In genomic region chr13:34076943-34077703, GRCh38 we compare ENCODE assay signal across 8 cellular contexts.
DNase-seq lines count a peak whose midpoint lies in the region; ATAC-seq and TF ChIP-seq lines count a peak whose summit lies in the region.

No MANE protein-coding gene starts in this region.

- DNase-seq in AML-193 (lab: John Stamatoyannopoulos, UW): peak; percentile 10 to 41
- peak; percentile 7 for DNase-seq in HCT116 (ENCODE audit: low read depth, low spot score)
- DNase-seq in RWPE2 (ENCODE audit: low spot score): no peak
- DNase-seq in left cardiac atrium: no peak
- DNase-seq in thoracic aorta (ENCODE audit: low spot score): no peak
- DNase-seq in activated T-cell treated with anti-CD3 and anti-CD28 coated beads, Interleukin-2, amount 50 U/mL, for 1 hour: no peak
- DNase-seq in aorta: no peak

- H3K9me3 ChIP-seq in HCT116 (ENCODE audit: control insufficient read depth in 1 of 2, insufficient read depth in 1 of 2, low read depth in 1 of 2, low read length in 2 of 2) (no peaks in the 10 kb centered on the region), RWPE2 (ENCODE audit: severe bottlenecking) (no peaks in the 10 kb centered on the region), thoracic aorta (peaks cover 10% of the 10 kb centered on the region), aorta (ENCODE audit: control insufficient read depth, low read length) (no peaks in the 10 kb centered on the region)

- H3K4me3 ChIP-seq in HCT116 (replicated peaks in 1 of 2; ENCODE audit: low read depth in 1 of 2, low read length in 2 of 2) (no peak overlapping the region), RWPE2 (ENCODE audit: severe bottlenecking) (no peak overlapping the region), thoracic aorta (no peak overlapping the region), aorta (ENCODE audit: low read length in 2 of 2) (no peak overlapping the region)

- BruUV-seq in HCT116 (replicated peaks; lab: Mats Ljungman, UMichigan): no TSS peak

- H3K27ac ChIP-seq in HCT116 (ENCODE audit: low read depth, low read length): no peak overlapping the region
- H3K27ac ChIP-seq in RWPE2 (ENCODE audit: poor library complexity, severe bottlenecking): no peak overlapping the region
- no peak overlapping the region for H3K27ac ChIP-seq in thoracic aorta
- no peak overlapping the region for H3K27ac ChIP-seq in aorta (ENCODE audit: low read depth in 1 of 2, low read length in 2 of 2)

- peak; percentile 54 to 73 (median 64); a peak in 5 of 6 replicates for TF ChIP-seq CTCF in HCT116 (IDR thresholded peaks at IDR 0.05 in 2 of 3, conservative IDR thresholded peaks at IDR 0.05 in 1 of 3; ENCODE audit: borderline replicate concordance in 1 of 3, insufficient read depth in 1 of 3, low read depth in 2 of 3, low read length in 2 of 3)
- peak; percentile 81 for TF ChIP-seq CTCF in RWPE2 (IDR thresholded peaks at IDR 0.05; ENCODE audit: poor library complexity, severe bottlenecking)
- peak; percentile 35 for TF ChIP-seq CTCF in thoracic aorta (IDR thresholded peaks at IDR 0.05)

- H3K36me3 ChIP-seq in HCT116 (ENCODE audit: control insufficient read depth in 1 of 2, insufficient read depth in 2 of 2, low read length in 2 of 2) (no peaks in the 10 kb centered on the region), RWPE2 (ENCODE audit: low read depth) (no peaks in the 10 kb centered on the region), thoracic aorta (no peaks in the 10 kb centered on the region), aorta (ENCODE audit: control insufficient read depth in 1 of 2, insufficient read depth in 2 of 2, low read length in 1 of 2) (no peaks in the 10 kb centered on the region)

- CTCF ChIA-PET in HCT116 (lab: Charles Lee): interaction anchor here (0.7 to 1.9 kb wide), 12 partner anchors 11 to 316 kb away, joined by 3 to 18 read pairs (median 3); no protein-coding TSS in a partner anchor

- H3K4me2 ChIP-seq in HCT116 (ENCODE audit: low read length): peak overlapping the region; percentile 30

- H3K9ac ChIP-seq in HCT116 (ENCODE audit: low read length): no peak overlapping the region

- TF ChIP-seq RAD21 in HCT116 (IDR thresholded peaks at IDR 0.05; ENCODE audit: low read depth): peak; percentile 81

- H3K79me2 ChIP-seq in HCT116 (ENCODE audit: insufficient read depth, low read length): no peaks in the 10 kb centered on the region

- no peaks in the 10 kb centered on the region for H3K4me1 ChIP-seq in HCT116 (ENCODE audit: control insufficient read depth in 1 of 2, insufficient read depth in 2 of 2, low read length in 2 of 2)
- no peaks in the 10 kb centered on the region for H3K4me1 ChIP-seq in RWPE2 (ENCODE audit: insufficient read depth, poor library complexity, severe bottlenecking)
- H3K4me1 ChIP-seq in thoracic aorta (ENCODE audit: control insufficient read depth in 1 of 2, low read depth in 2 of 2): peaks cover 0 to 9% of the 10 kb centered on the region in 2 donors
- H3K4me1 ChIP-seq in aorta (ENCODE audit: control insufficient read depth in 1 of 2, insufficient read depth in 2 of 2, low read length in 2 of 2): peaks cover 0 to 6% of the 10 kb centered on the region in 2 donors

- H3K27me3 ChIP-seq in HCT116 (ENCODE audit: insufficient read depth, low read length): no peaks in the 10 kb centered on the region
- no peaks in the 10 kb centered on the region for H3K27me3 ChIP-seq in RWPE2 (ENCODE audit: insufficient read depth, poor library complexity, severe bottlenecking)
- H3K27me3 ChIP-seq in thoracic aorta (replicated peaks; ENCODE audit: insufficient read depth): no peaks in the 10 kb centered on the region
- H3K27me3 ChIP-seq in aorta (ENCODE audit: control insufficient read depth in 1 of 2, insufficient read depth in 2 of 2, low read length in 1 of 2): no peaks in the 10 kb centered on the region

- RAD21 ChIA-PET in HCT116 (lab: Charles Lee; ENCODE audit: low non-redundant PET in 1 of 2, low total read pairs in 2 of 2, uncharacterized antibody in 2 of 2, unreplicated experiment in 2 of 2): interaction anchor here (1.0 to 1.3 kb wide), 2 partner anchors 79 to 147 kb away, joined by 3 to 4 read pairs; no protein-coding TSS in a partner anchor

- intact Hi-C loops in HCT116 (cut with micrococcal nuclease): loop anchor here (1.0 to 5.0 kb wide), 4 partner anchors 146 to 1080 kb away; no protein-coding TSS in a partner anchor
- intact Hi-C loops in left cardiac atrium (cut with DNase I): loop anchor here in 1 of 2 donors (1.0 to 5.0 kb wide), 3 partner anchors 146 to 1085 kb away; no protein-coding TSS in a partner anchor
- intact Hi-C loops in aorta (cut with DNase I): no loop called here

- no peak overlapping the region for H2AFZ ChIP-seq in HCT116 (ENCODE audit: low read depth, low read length, poor library complexity, severe bottlenecking)

- no peaks in the 10 kb centered on the region for H3K9me2 ChIP-seq in HCT116 (ENCODE audit: insufficient read depth)

- POLR2A ChIA-PET in HCT116 (lab: Charles Lee): no interaction called here

- no peaks in the 10 kb centered on the region for H4K20me1 ChIP-seq in HCT116 (ENCODE audit: insufficient read depth)

- TF ChIP-seq POLR2A in HCT116 (IDR thresholded peaks at IDR 0.05; ENCODE audit: borderline replicate concordance, extremely low read depth, insufficient read depth, insufficient read length): no peak

- 37 to 45% methylated on average over 4 of the region's 4 CpGs for WGBS in aorta, 2 donors

- ATAC-seq in HCT116: peak; percentile 68
- ATAC-seq in RWPE2 (ENCODE audit: low read depth): no peak; the same call in 2 of the 3 replicates
- peak; percentile 26 to 44 for ATAC-seq in left cardiac atrium
- ATAC-seq in thoracic aorta (ENCODE audit: insufficient number of reproducible peaks, low FRiP score, low read depth): no peak
- no peak for ATAC-seq in GM21619 (IDR thresholded peaks at IDR 0.05; ENCODE audit: unreplicated experiment)
- ATAC-seq in aorta (ENCODE audit: low FRiP score): no peak

TF ChIP-seq in HCT116, 20 proteins besides CTCF, POLR2A, EP300 and RAD21:
- TF ChIP-seq CBX3 (IDR thresholded peaks at IDR 0.05; ENCODE audit: low read depth): no peak
- no peak for TF ChIP-seq ATF3 (IDR thresholded peaks at IDR 0.05)
- TF ChIP-seq EGR1 (IDR thresholded peaks at IDR 0.05; ENCODE audit: low read depth): no peak
- no peak for TF ChIP-seq ELF1 (IDR thresholded peaks at IDR 0.05; ENCODE audit: borderline replicate concordance, low read depth)
- TF ChIP-seq REST (IDR thresholded peaks at IDR 0.05; ENCODE audit: low read depth): no peak
- TF ChIP-seq MAX (IDR thresholded peaks at IDR 0.05): no peak

Comparison
In these comparisons a context has a peak if more than half of its experiments do, and no peak if none do; other contexts are left out.
1. DNase-seq: peak in AML-193 (2 of 2) and HCT116 (single experiment); none in RWPE2 (single experiment), left cardiac atrium (single experiment), thoracic aorta (single experiment), activated T-cell treated with anti-CD3 and anti-CD28 coated beads, Interleukin-2, amount 50 U/mL, for 1 hour (single experiment) and aorta (0 of 2).
2. ATAC-seq: peak in HCT116 (single experiment) and left cardiac atrium (2 of 2); none in RWPE2 (single experiment), thoracic aorta (single experiment), GM21619 (single experiment) and aorta (single experiment).
3. Peak in every context shown above with its lines, with median percentiles within 50 percentile points of each other: CTCF ChIP-seq.